19 cellular contexts compared by ENCODE assay signal in genomic region chr5:39001683-39002082, GRCh38.
"Had no signal": no experiment of that assay in that cellular context is flagged by ENCODE, and none has a peak within 500 bp of the region (broad histone marks: within the 10 kb centered on the region; RNA-seq: fewer than 3 reads in every experiment).

No MANE protein-coding gene starts in this region.

- DNase-seq: activated B cell treated with CpG ODN at 0.5 μM for 24 hours; activated CD4-positive, alpha-beta memory T cell treated with anti-CD3 and anti-CD28 coated beads for 36 hours; activated CD4-positive, alpha-beta T cell treated with anti-CD3 and anti-CD28 coated beads for 4 hours; activated CD8-positive, alpha-beta memory T cell treated with anti-CD3 and anti-CD28 coated beads, Interleukin-2, amount 10 ng/mL, durations not matched to agents 7 days and 5 days; effector CD4-positive, alpha-beta T cell; foreskin melanocyte; lower lobe of right lung; pancreas; psoas muscle; stimulated activated CD4-positive, alpha-beta T cell treated with anti-CD3 and anti-CD28 coated beads, Interleukin-4, amount 100 ng/mL, for 24 hours; substantia nigra; thyroid gland had no signal

- H3K9me3 Mint-ChIP-seq: activated B cell treated with CpG ODN at 0.5 μM for 24 hours; activated CD4-positive, alpha-beta memory T cell treated with anti-CD3 and anti-CD28 coated beads for 36 hours; dendritic cell treated with granulocyte-macrophage colony-stimulating factor and Interleukin-4, amounts not matched to agents 40 ng/mL and 50 ng/mL, for 4 days had no signal

- H3K9me3 ChIP-seq: lower lobe of right lung, pancreas, thyroid gland had no signal

- H3K4me3 Mint-ChIP-seq: activated B cell treated with CpG ODN at 0.5 μM for 24 hours; activated CD4-positive, alpha-beta memory T cell treated with anti-CD3 and anti-CD28 coated beads for 36 hours; activated CD8-positive, alpha-beta memory T cell treated with anti-CD3 and anti-CD28 coated beads, Interleukin-2, amount 10 ng/mL, durations not matched to agents 7 days and 5 days; dendritic cell treated with granulocyte-macrophage colony-stimulating factor and Interleukin-4, amounts not matched to agents 40 ng/mL and 50 ng/mL, for 4 days; nephron; stimulated activated naive CD8-positive, alpha-beta T cell treated with anti-CD3 and anti-CD28 coated beads, Interleukin-15, Interleukin-2, amounts not matched to agents 100 ng/mL and 50 ng/mL, for 24 hours had no signal

- H3K27me3 Mint-ChIP-seq: activated B cell treated with CpG ODN at 0.5 μM for 24 hours; activated CD4-positive, alpha-beta memory T cell treated with anti-CD3 and anti-CD28 coated beads for 36 hours; activated CD8-positive, alpha-beta memory T cell treated with anti-CD3 and anti-CD28 coated beads, Interleukin-2, amount 10 ng/mL, durations not matched to agents 7 days and 5 days; dendritic cell treated with granulocyte-macrophage colony-stimulating factor and Interleukin-4, amounts not matched to agents 40 ng/mL and 50 ng/mL, for 4 days; stimulated activated naive CD8-positive, alpha-beta T cell treated with anti-CD3 and anti-CD28 coated beads, Interleukin-15, Interleukin-2, amounts not matched to agents 100 ng/mL and 50 ng/mL, for 24 hours had no signal

- H3K4me1 ChIP-seq: lower lobe of right lung, pancreas, right atrium auricular region, thyroid gland had no signal

- H3K27me3 ChIP-seq: cardiac muscle cell, pancreas, right atrium auricular region, thyroid gland had no signal

- ATAC-seq: activated CD8-positive, alpha-beta memory T cell treated with anti-CD3 and anti-CD28 coated beads, Interleukin-2, amount 10 ng/mL, durations not matched to agents 7 days and 5 days; esophagus mucosa; left lobe of liver; lower lobe of right lung; pancreas; psoas muscle had no signal

- H3K4me3 ChIP-seq: cardiac muscle cell, lower lobe of right lung, pancreas, psoas muscle, right atrium auricular region, thyroid gland had no signal

- H3K36me3 ChIP-seq: pancreas, right atrium auricular region, thyroid gland had no signal

- H3K4me1 Mint-ChIP-seq: nephron had no signal

- H3K27ac ChIP-seq: cardiac muscle cell, lower lobe of right lung, pancreas, psoas muscle, right atrium auricular region, thyroid gland had no signal

- H3K27ac Mint-ChIP-seq: activated B cell treated with CpG ODN at 0.5 μM for 24 hours; activated CD4-positive, alpha-beta memory T cell treated with anti-CD3 and anti-CD28 coated beads for 36 hours; activated CD8-positive, alpha-beta memory T cell treated with anti-CD3 and anti-CD28 coated beads, Interleukin-2, amount 10 ng/mL, durations not matched to agents 7 days and 5 days; dendritic cell treated with granulocyte-macrophage colony-stimulating factor and Interleukin-4, amounts not matched to agents 40 ng/mL and 50 ng/mL, for 4 days; nephron; stimulated activated naive CD8-positive, alpha-beta T cell treated with anti-CD3 and anti-CD28 coated beads, Interleukin-15, Interleukin-2, amounts not matched to agents 100 ng/mL and 50 ng/mL, for 24 hours had no signal
